11 cellular contexts compared by ENCODE assay signal in the genomic region with DNA sequence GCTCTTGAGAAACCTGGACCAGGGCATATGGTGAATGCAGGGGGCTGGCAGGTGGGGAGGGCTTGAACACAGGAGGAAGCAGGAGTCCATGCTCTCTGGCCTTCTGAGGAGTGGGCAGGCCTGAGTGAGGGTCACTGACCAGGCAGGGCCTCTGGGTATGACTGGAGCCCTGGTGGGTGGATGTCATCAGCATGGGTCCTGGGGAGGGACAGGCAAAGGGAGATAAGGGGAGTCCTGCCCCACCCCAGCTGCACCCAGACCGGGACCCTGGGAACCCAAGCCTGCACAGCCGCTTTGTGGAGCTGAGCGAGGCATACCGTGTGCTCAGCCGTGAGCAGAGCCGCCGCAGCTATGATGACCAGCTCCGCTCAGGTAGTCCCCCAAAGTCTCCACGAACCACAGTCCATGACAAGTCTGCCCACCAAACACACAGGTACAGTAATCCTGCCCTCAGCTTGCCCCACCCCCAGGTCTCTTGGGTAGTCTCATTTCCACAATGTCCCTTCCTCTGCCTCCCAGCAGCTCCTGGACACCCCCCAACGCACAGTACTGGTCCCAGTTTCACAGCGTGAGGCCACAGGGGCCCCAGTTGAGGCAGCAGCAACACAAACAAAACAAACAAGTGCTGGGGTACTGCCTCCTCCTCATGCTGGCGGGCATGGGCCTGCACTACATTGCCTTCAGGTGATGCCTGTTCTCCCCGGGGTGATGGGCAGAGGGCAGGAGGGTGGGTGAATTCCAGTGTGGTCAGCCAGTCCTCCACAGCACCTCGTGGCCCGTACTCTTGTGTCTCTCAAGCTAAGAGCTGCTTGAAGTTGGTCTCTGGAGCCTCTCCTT. TPM values are rescaled to one million over a fixed set of nuclear protein-coding genes. Genes with fewer than 3 reads are reported as not detected.
DNase-seq lines count a peak whose midpoint lies in the region; ATAC-seq and TF ChIP-seq lines count a peak whose summit lies in the region.
"Had no signal": no experiment of that assay in that cellular context is flagged by ENCODE, and none has a peak within 500 bp of the region (broad histone marks: within the 10 kb centered on the region; RNA-seq: fewer than 3 reads in every experiment).

No MANE protein-coding gene starts in this region.

- no peaks in the 10 kb centered on the region for H3K27me3 Mint-ChIP-seq in activated CD4-positive, alpha-beta T cell treated with anti-CD3 and anti-CD28 coated beads, Interleukin-2, amount 10 ng/mL, durations not matched to agents 24 days and 14 days
- no peaks in the 10 kb centered on the region for H3K27me3 Mint-ChIP-seq in central memory CD8-positive, alpha-beta T cell
- H3K27me3 Mint-ChIP-seq in progenitor cell of endocrine pancreas, result no peaks in the 10 kb centered on the region

- H3K9me3 Mint-ChIP-seq in activated CD4-positive, alpha-beta T cell treated with anti-CD3 and anti-CD28 coated beads, Interleukin-2, amount 10 ng/mL, durations not matched to agents 24 days and 14 days, result no peaks in the 10 kb centered on the region
- no peaks in the 10 kb centered on the region for H3K9me3 Mint-ChIP-seq in central memory CD8-positive, alpha-beta T cell
- H3K9me3 Mint-ChIP-seq in progenitor cell of endocrine pancreas (ENCODE audit: low read depth), result no peaks in the 10 kb centered on the region
- H3K9me3 Mint-ChIP-seq: HFFc6 had no signal

- no peak for ATAC-seq in central memory CD8-positive, alpha-beta T cell (replicated peaks; ENCODE audit: extremely low read depth, poor library complexity, severe bottlenecking)
- ATAC-seq in GM21381 (IDR thresholded peaks at IDR 0.05; ENCODE audit: unreplicated experiment) (no peak), GM18867 (IDR thresholded peaks at IDR 0.05; ENCODE audit: unreplicated experiment) (no peak)
- ATAC-seq: A549 had no signal

- H3K4me1 Mint-ChIP-seq in activated CD4-positive, alpha-beta T cell treated with anti-CD3 and anti-CD28 coated beads, Interleukin-2, amount 10 ng/mL, durations not matched to agents 24 days and 14 days, result peaks cover 37% of the 10 kb centered on the region
- H3K4me1 Mint-ChIP-seq in central memory CD8-positive, alpha-beta T cell, result peaks cover 33% of the 10 kb centered on the region
- H3K4me1 Mint-ChIP-seq in progenitor cell of endocrine pancreas (ENCODE audit: low read depth), result peaks cover 22% of the 10 kb centered on the region

- peaks cover 7% of the 10 kb centered on the region for H3K36me3 Mint-ChIP-seq in activated CD4-positive, alpha-beta T cell treated with anti-CD3 and anti-CD28 coated beads, Interleukin-2, amount 10 ng/mL, durations not matched to agents 24 days and 14 days (ENCODE audit: low read depth)
- peaks cover 8% of the 10 kb centered on the region for H3K36me3 Mint-ChIP-seq in central memory CD8-positive, alpha-beta T cell (ENCODE audit: insufficient read depth)
- H3K36me3 Mint-ChIP-seq in progenitor cell of endocrine pancreas (ENCODE audit: insufficient read depth), result no peaks in the 10 kb centered on the region

- intact Hi-C loops in activated CD4-positive, alpha-beta T cell treated with anti-CD3 and anti-CD28 coated beads, Interleukin-2, amount 10 ng/mL, durations not matched to agents 24 days and 14 days (cut with micrococcal nuclease), result no loop called here

- no peak overlapping the region for H3K27ac Mint-ChIP-seq in activated CD4-positive, alpha-beta T cell treated with anti-CD3 and anti-CD28 coated beads, Interleukin-2, amount 10 ng/mL, durations not matched to agents 24 days and 14 days
- H3K27ac Mint-ChIP-seq in central memory CD8-positive, alpha-beta T cell (ENCODE audit: low read depth), result peak overlapping the region; percentile 13
- peak overlapping the region; percentile 73 for H3K27ac Mint-ChIP-seq in progenitor cell of endocrine pancreas
- H3K27ac Mint-ChIP-seq: HFFc6 had no signal

- no peak for DNase-seq in activated CD4-positive, alpha-beta T cell treated with anti-CD3 and anti-CD28 coated beads, Interleukin-2, amount 10 ng/mL, durations not matched to agents 24 days and 14 days
- DNase-seq in activated CD4-positive, alpha-beta T cell treated with anti-CD3 and anti-CD28 coated beads for 1 hour, result no peak
- DNase-seq in central memory CD8-positive, alpha-beta T cell (ENCODE audit: low spot score in 2 of 2), result no peak
- no peak for DNase-seq in progenitor cell of endocrine pancreas (ENCODE audit: low spot score, unreplicated experiment)
- DNase-seq: effector CD4-positive, alpha-beta T cell; HFFc6; NCI-H1092 treated with DMSO at 0.1 percent for 48 hours; NCI-H748 treated with DMSO at 0.1 percent for 48 hours had no signal

- H3K4me3 Mint-ChIP-seq in activated CD4-positive, alpha-beta T cell treated with anti-CD3 and anti-CD28 coated beads, Interleukin-2, amount 10 ng/mL, durations not matched to agents 24 days and 14 days, result peak overlapping the region; percentile 92
- peak overlapping the region; percentile 85 for H3K4me3 Mint-ChIP-seq in central memory CD8-positive, alpha-beta T cell
- peak overlapping the region; percentile 78 for H3K4me3 Mint-ChIP-seq in progenitor cell of endocrine pancreas (ENCODE audit: low read depth)

- no peak for TF ChIP-seq CTCF in progenitor cell of endocrine pancreas (IDR thresholded peaks at IDR 0.05; ENCODE audit: unreplicated experiment)

RNA-seq across cellular contexts. Expression of a gene that starts 2.0 kb away (rescaled TPM):
- 65.4 and 66.7 TPM in 2 replicates for total RNA-seq in activated CD4-positive, alpha-beta T cell treated with anti-CD3 and anti-CD28 coated beads, Interleukin-2, amount 10 ng/mL, durations not matched to agents 24 days and 14 days
- 66.1 and 68.2 TPM in 2 replicates for total RNA-seq in progenitor cell of endocrine pancreas

RNA-seq across cellular contexts. Expression of a gene that starts 2.1 kb away (rescaled TPM):
- total RNA-seq in activated CD4-positive, alpha-beta T cell treated with anti-CD3 and anti-CD28 coated beads, Interleukin-2, amount 10 ng/mL, durations not matched to agents 24 days and 14 days, result 19.9 and 20.0 TPM in 2 replicates
- 35.4 and 39.1 TPM in 2 replicates for total RNA-seq in progenitor cell of endocrine pancreas

RNA-seq across cellular contexts. Expression of a gene that starts 6.3 kb away (rescaled TPM):
- 66.1 and 72.6 TPM in 2 replicates for total RNA-seq in activated CD4-positive, alpha-beta T cell treated with anti-CD3 and anti-CD28 coated beads, Interleukin-2, amount 10 ng/mL, durations not matched to agents 24 days and 14 days
- total RNA-seq in progenitor cell of endocrine pancreas, result 42.9 and 48.2 TPM in 2 replicates

RNA-seq across cellular contexts. Expression of a gene that starts 6.4 kb away (rescaled TPM):
- total RNA-seq in activated CD4-positive, alpha-beta T cell treated with anti-CD3 and anti-CD28 coated beads, Interleukin-2, amount 10 ng/mL, durations not matched to agents 24 days and 14 days, result 29.8 and 31.7 TPM in 2 replicates
- 52.0 and 53.9 TPM in 2 replicates for total RNA-seq in progenitor cell of endocrine pancreas

RNA-seq across cellular contexts. Expression of a gene that starts 8.5 kb away (rescaled TPM):
- total RNA-seq in activated CD4-positive, alpha-beta T cell treated with anti-CD3 and anti-CD28 coated beads, Interleukin-2, amount 10 ng/mL, durations not matched to agents 24 days and 14 days, result 28.8 and 30.6 TPM in 2 replicates
- total RNA-seq in progenitor cell of endocrine pancreas, result 48.5 and 57.7 TPM in 2 replicates
